In genomic region chr1:57620589-57620988, GRCh38 we compare ENCODE assay signal across 2 cellular contexts.
TF ChIP-seq lines count a peak whose summit lies in the region.

No MANE protein-coding gene starts in this region.

TF ChIP-seq in GM23338, 12 proteins besides CTCF, POLR2A, EP300 and RAD21 (continued from another document):
- TF ChIP-seq NANOG (IDR thresholded peaks at IDR 0.05; ENCODE audit: borderline replicate concordance) = no peak
- TF ChIP-seq JUNB (IDR thresholded peaks at IDR 0.05; ENCODE audit: unreplicated experiment) = no peak
- no peak for TF ChIP-seq POLR2AphosphoS5 (IDR thresholded peaks at IDR 0.05; ENCODE audit: low read depth)
- TF ChIP-seq ZNF114 (CRISPR knock-in tag; IDR thresholded peaks at IDR 0.05) = no peak
- TF ChIP-seq EZH2 (IDR thresholded peaks at IDR 0.05; ENCODE audit: low read depth, unreplicated experiment) = no peak
- TF ChIP-seq, protein P1, sequence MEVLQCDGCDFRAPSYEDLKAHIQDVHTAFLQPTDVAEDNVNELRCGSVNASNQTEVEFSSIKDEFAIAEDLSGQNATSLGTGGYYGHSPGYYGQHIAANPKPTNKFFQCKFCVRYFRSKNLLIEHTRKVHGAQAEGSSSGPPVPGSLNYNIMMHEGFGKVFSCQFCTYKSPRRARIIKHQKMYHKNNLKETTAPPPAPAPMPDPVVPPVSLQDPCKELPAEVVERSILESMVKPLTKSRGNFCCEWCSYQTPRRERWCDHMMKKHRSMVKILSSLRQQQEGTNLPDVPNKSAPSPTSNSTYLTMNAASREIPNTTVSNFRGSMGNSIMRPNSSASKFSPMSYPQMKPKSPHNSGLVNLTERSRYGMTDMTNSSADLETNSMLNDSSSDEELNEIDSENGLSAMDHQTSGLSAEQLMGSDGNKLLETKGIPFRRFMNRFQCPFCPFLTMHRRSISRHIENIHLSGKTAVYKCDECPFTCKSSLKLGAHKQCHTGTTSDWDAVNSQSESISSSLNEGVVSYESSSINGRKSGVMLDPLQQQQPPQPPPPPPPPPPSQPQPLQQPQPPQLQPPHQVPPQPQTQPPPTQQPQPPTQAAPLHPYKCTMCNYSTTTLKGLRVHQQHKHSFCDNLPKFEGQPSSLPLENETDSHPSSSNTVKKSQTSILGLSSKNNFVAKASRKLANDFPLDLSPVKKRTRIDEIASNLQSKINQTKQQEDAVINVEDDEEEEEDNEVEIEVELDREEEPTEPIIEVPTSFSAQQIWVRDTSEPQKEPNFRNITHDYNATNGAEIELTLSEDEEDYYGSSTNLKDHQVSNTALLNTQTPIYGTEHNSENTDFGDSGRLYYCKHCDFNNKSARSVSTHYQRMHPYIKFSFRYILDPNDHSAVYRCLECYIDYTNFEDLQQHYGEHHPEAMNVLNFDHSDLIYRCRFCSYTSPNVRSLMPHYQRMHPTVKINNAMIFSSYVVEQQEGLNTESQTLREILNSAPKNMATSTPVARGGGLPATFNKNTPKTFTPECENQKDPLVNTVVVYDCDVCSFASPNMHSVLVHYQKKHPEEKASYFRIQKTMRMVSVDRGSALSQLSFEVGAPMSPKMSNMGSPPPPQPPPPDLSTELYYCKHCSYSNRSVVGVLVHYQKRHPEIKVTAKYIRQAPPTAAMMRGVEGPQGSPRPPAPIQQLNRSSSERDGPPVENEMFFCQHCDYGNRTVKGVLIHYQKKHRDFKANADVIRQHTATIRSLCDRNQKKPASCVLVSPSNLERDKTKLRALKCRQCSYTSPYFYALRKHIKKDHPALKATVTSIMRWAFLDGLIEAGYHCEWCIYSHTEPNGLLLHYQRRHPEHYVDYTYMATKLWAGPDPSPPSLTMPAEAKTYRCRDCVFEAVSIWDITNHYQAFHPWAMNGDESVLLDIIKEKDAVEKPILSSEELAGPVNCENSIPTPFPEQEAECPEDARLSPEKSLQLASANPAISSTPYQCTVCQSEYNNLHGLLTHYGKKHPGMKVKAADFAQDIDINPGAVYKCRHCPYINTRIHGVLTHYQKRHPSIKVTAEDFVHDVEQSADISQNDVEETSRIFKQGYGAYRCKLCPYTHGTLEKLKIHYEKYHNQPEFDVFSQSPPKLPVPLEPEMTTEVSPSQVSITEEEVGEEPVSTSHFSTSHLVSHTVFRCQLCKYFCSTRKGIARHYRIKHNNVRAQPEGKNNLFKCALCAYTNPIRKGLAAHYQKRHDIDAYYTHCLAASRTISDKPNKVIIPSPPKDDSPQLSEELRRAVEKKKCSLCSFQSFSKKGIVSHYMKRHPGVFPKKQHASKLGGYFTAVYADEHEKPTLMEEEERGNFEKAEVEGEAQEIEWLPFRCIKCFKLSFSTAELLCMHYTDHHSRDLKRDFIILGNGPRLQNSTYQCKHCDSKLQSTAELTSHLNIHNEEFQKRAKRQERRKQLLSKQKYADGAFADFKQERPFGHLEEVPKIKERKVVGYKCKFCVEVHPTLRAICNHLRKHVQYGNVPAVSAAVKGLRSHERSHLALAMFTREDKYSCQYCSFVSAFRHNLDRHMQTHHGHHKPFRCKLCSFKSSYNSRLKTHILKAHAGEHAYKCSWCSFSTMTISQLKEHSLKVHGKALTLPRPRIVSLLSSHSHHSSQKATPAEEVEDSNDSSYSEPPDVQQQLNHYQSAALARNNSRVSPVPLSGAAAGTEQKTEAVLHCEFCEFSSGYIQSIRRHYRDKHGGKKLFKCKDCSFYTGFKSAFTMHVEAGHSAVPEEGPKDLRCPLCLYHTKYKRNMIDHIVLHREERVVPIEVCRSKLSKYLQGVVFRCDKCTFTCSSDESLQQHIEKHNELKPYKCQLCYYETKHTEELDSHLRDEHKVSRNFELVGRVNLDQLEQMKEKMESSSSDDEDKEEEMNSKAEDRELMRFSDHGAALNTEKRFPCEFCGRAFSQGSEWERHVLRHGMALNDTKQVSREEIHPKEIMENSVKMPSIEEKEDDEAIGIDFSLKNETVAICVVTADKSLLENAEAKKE (CRISPR knock-in tag; IDR thresholded peaks at IDR 0.05) = no peak
- no peak for TF ChIP-seq CREB1 (CRISPR knock-in tag; IDR thresholded peaks at IDR 0.05; ENCODE audit: low read depth)
- no peak for TF ChIP-seq STAT1 (IDR thresholded peaks at IDR 0.05; ENCODE audit: unreplicated experiment)
- TF ChIP-seq, protein P2, sequence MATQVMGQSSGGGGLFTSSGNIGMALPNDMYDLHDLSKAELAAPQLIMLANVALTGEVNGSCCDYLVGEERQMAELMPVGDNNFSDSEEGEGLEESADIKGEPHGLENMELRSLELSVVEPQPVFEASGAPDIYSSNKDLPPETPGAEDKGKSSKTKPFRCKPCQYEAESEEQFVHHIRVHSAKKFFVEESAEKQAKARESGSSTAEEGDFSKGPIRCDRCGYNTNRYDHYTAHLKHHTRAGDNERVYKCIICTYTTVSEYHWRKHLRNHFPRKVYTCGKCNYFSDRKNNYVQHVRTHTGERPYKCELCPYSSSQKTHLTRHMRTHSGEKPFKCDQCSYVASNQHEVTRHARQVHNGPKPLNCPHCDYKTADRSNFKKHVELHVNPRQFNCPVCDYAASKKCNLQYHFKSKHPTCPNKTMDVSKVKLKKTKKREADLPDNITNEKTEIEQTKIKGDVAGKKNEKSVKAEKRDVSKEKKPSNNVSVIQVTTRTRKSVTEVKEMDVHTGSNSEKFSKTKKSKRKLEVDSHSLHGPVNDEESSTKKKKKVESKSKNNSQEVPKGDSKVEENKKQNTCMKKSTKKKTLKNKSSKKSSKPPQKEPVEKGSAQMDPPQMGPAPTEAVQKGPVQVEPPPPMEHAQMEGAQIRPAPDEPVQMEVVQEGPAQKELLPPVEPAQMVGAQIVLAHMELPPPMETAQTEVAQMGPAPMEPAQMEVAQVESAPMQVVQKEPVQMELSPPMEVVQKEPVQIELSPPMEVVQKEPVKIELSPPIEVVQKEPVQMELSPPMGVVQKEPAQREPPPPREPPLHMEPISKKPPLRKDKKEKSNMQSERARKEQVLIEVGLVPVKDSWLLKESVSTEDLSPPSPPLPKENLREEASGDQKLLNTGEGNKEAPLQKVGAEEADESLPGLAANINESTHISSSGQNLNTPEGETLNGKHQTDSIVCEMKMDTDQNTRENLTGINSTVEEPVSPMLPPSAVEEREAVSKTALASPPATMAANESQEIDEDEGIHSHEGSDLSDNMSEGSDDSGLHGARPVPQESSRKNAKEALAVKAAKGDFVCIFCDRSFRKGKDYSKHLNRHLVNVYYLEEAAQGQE (IDR thresholded peaks at IDR 0.05; ENCODE audit: unreplicated experiment) = no peak
TF ChIP-seq in GM23338: peak in this region for 0.

TF ChIP-seq in SK-N-SH treated with all-trans-retinoic acid at 6 μM for 48 hours, 23 proteins besides CTCF, POLR2A, EP300 and RAD21 (continued from another document):
- TF ChIP-seq TSHZ2 (CRISPR knock-in tag; IDR thresholded peaks at IDR 0.05) (no peak), TOX (CRISPR knock-in tag; IDR thresholded peaks at IDR 0.05; ENCODE audit: borderline replicate concordance) (no peak), GLIS3 (CRISPR knock-in tag; IDR thresholded peaks at IDR 0.05) (no peak), POU6F1 (CRISPR knock-in tag; IDR thresholded peaks at IDR 0.05; ENCODE audit: borderline replicate concordance, low read depth) (no peak), ISL1 (CRISPR knock-in tag; IDR thresholded peaks at IDR 0.05) (no peak), ZFP3 (CRISPR knock-in tag; IDR thresholded peaks at IDR 0.05) (no peak), ZNF70 (CRISPR knock-in tag; IDR thresholded peaks at IDR 0.05) (no peak), OSR1 (CRISPR knock-in tag; IDR thresholded peaks at IDR 0.05) (no peak), ZC3H10 (CRISPR knock-in tag; IDR thresholded peaks at IDR 0.05) (no peak), BACH2 (CRISPR knock-in tag; IDR thresholded peaks at IDR 0.05; ENCODE audit: borderline replicate concordance) (no peak), ZFP30 (CRISPR knock-in tag; IDR thresholded peaks at IDR 0.05) (no peak), SNAI2 (CRISPR knock-in tag; IDR thresholded peaks at IDR 0.05) (no peak), RARB (CRISPR knock-in tag; IDR thresholded peaks at IDR 0.05) (no peak), PPARA (CRISPR knock-in tag; IDR thresholded peaks at IDR 0.05; ENCODE audit: borderline replicate concordance) (no peak)
- TF ChIP-seq, protein P3, sequence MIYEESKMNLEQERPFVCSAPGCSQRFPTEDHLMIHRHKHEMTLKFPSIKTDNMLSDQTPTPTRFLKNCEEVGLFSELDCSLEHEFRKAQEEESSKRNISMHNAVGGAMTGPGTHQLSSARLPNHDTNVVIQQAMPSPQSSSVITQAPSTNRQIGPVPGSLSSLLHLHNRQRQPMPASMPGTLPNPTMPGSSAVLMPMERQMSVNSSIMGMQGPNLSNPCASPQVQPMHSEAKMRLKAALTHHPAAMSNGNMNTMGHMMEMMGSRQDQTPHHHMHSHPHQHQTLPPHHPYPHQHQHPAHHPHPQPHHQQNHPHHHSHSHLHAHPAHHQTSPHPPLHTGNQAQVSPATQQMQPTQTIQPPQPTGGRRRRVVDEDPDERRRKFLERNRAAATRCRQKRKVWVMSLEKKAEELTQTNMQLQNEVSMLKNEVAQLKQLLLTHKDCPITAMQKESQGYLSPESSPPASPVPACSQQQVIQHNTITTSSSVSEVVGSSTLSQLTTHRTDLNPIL (CRISPR knock-in tag; IDR thresholded peaks at IDR 0.05; ENCODE audit: low read depth) = no peak
- TF ChIP-seq, protein P4, sequence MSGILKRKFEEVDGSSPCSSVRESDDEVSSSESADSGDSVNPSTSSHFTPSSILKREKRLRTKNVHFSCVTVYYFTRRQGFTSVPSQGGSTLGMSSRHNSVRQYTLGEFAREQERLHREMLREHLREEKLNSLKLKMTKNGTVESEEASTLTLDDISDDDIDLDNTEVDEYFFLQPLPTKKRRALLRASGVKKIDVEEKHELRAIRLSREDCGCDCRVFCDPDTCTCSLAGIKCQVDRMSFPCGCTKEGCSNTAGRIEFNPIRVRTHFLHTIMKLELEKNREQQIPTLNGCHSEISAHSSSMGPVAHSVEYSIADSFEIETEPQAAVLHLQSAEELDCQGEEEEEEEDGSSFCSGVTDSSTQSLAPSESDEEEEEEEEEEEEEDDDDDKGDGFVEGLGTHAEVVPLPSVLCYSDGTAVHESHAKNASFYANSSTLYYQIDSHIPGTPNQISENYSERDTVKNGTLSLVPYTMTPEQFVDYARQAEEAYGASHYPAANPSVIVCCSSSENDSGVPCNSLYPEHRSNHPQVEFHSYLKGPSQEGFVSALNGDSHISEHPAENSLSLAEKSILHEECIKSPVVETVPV (CRISPR knock-in tag; IDR thresholded peaks at IDR 0.05) = no peak
- TF ChIP-seq, protein P5, sequence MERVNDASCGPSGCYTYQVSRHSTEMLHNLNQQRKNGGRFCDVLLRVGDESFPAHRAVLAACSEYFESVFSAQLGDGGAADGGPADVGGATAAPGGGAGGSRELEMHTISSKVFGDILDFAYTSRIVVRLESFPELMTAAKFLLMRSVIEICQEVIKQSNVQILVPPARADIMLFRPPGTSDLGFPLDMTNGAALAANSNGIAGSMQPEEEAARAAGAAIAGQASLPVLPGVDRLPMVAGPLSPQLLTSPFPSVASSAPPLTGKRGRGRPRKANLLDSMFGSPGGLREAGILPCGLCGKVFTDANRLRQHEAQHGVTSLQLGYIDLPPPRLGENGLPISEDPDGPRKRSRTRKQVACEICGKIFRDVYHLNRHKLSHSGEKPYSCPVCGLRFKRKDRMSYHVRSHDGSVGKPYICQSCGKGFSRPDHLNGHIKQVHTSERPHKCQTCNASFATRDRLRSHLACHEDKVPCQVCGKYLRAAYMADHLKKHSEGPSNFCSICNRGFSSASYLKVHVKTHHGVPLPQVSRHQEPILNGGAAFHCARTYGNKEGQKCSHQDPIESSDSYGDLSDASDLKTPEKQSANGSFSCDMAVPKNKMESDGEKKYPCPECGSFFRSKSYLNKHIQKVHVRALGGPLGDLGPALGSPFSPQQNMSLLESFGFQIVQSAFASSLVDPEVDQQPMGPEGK (CRISPR knock-in tag; IDR thresholded peaks at IDR 0.05; ENCODE audit: borderline replicate concordance) = no peak
